ENCODE assay signal across 11 cellular contexts in genomic region chr7:106069471-106070200, GRCh38. TPM values are rescaled to one million over a fixed set of nuclear protein-coding genes. Genes with fewer than 3 reads are reported as not detected.
DNase-seq lines count a peak whose midpoint lies in the region; TF ChIP-seq lines count a peak whose summit lies in the region.
"Had no signal": no experiment of that assay in that cellular context is flagged by ENCODE, and none has a peak within 500 bp of the region (broad histone marks: within the 10 kb centered on the region; RNA-seq: fewer than 3 reads in every experiment).

No MANE protein-coding gene starts in this region.

- peaks cover 54% of the 10 kb centered on the region for H3K4me1 Mint-ChIP-seq in activated naive CD4-positive, alpha-beta T cell treated with anti-CD3 and anti-CD28 coated beads, Interleukin-2, amount 10 ng/mL, durations not matched to agents 7 days and 5 days
- H3K4me1 Mint-ChIP-seq in H9, result peaks cover 17 to 22% of the 10 kb centered on the region in 2 experiments

- no peaks in the 10 kb centered on the region for H3K79me2 ChIP-seq in PC-9 (ENCODE audit: low read depth)
- H3K79me2 ChIP-seq in H9 (ENCODE audit: insufficient read depth, low read length), result no peaks in the 10 kb centered on the region

- H3K36me3 Mint-ChIP-seq in activated naive CD4-positive, alpha-beta T cell treated with anti-CD3 and anti-CD28 coated beads, Interleukin-2, amount 10 ng/mL, durations not matched to agents 7 days and 5 days, result peaks cover 1% of the 10 kb centered on the region
- no peaks in the 10 kb centered on the region for H3K36me3 Mint-ChIP-seq in H9 (ENCODE audit: insufficient read depth in 1 of 3, low read depth in 3 of 3)

- H4K8ac ChIP-seq in H9 (replicated peaks; ENCODE audit: insufficient read length, low read depth, low read length), result no peak overlapping the region

- no peak overlapping the region for H3K4ac ChIP-seq in H9 (ENCODE audit: low read depth, low read length)

- no peak for DNase-seq in activated naive CD4-positive, alpha-beta T cell treated with anti-CD3 and anti-CD28 coated beads, Interleukin-2, amount 10 ng/mL, durations not matched to agents 7 days and 5 days
- no peak for DNase-seq in activated naive CD4-positive, alpha-beta T cell (lab: John Stamatoyannopoulos, UW)
- DNase-seq in PC-9 (no peak), esophagus squamous epithelium (lab: John Stamatoyannopoulos, UW) (no peak), suprapubic skin (ENCODE audit: low spot score in 2 of 2) (no peak), putamen (ENCODE audit: low spot score) (no peak), AG08396 (ENCODE audit: low spot score) (no peak), H9 (no peak)
- DNase-seq: activated T-cell treated with anti-CD3 and anti-CD28 coated beads, Interleukin-2, amount 50 U/mL, for 1 hour; erythroblast; NCI-H1436 had no signal

- no peaks in the 10 kb centered on the region for H3K23me2 ChIP-seq in H9 (ENCODE audit: insufficient read length, low read depth, low read length, poor library complexity, severe bottlenecking)

- H3K36me3 ChIP-seq in PC-9 (ENCODE audit: low read depth), result no peaks in the 10 kb centered on the region
- no peaks in the 10 kb centered on the region for H3K36me3 ChIP-seq in esophagus squamous epithelium
- H3K36me3 ChIP-seq in suprapubic skin, result no peaks in the 10 kb centered on the region

- no peak overlapping the region for H3K27ac ChIP-seq in PC-9
- peak overlapping the region; percentile 82 to 93 (median 90) for H3K27ac ChIP-seq in esophagus squamous epithelium
- H3K27ac ChIP-seq in suprapubic skin, result peak overlapping the region; percentile 81
- no peak overlapping the region for H3K27ac ChIP-seq in H9 (ENCODE audit: insufficient read length, low read depth, low read length)

- no peak overlapping the region for H3K23ac ChIP-seq in H9 (ENCODE audit: insufficient read length, low read depth, low read length)

- H3K9me3 ChIP-seq in PC-9 (ENCODE audit: insufficient read depth, low read depth) (no peaks in the 10 kb centered on the region), esophagus squamous epithelium (no peaks in the 10 kb centered on the region), suprapubic skin (no peaks in the 10 kb centered on the region), H9 (ENCODE audit: control insufficient read depth, low read depth, low read length) (no peaks in the 10 kb centered on the region)

- H2BK20ac ChIP-seq in H9 (ENCODE audit: low read depth, low read length, poor library complexity, severe bottlenecking), result no peak overlapping the region

- no peaks in the 10 kb centered on the region for H3K9me3 Mint-ChIP-seq in activated naive CD4-positive, alpha-beta T cell treated with anti-CD3 and anti-CD28 coated beads, Interleukin-2, amount 10 ng/mL, durations not matched to agents 7 days and 5 days
- no peaks in the 10 kb centered on the region for H3K9me3 Mint-ChIP-seq in H9

- no peak overlapping the region for H3K56ac ChIP-seq in H9 (ENCODE audit: insufficient read length, low read depth, low read length)

- POLR2A ChIA-PET in PC-9 (lab: Charles Lee; ENCODE audit: unreplicated experiment), result no interaction called here

- no peak overlapping the region for H2BK15ac ChIP-seq in H9 (ENCODE audit: low read depth, low read length)

- no peaks in the 10 kb centered on the region for H3K27me3 ChIP-seq in PC-9 (ENCODE audit: insufficient read depth, low read depth)
- no peaks in the 10 kb centered on the region for H3K27me3 ChIP-seq in esophagus squamous epithelium
- no peaks in the 10 kb centered on the region for H3K27me3 ChIP-seq in suprapubic skin
- H3K27me3 ChIP-seq in H9 (ENCODE audit: insufficient read depth, low read length), result no peaks in the 10 kb centered on the region

- CTCF ChIA-PET in activated naive CD4-positive, alpha-beta T cell treated with anti-CD3 and anti-CD28 coated beads, Interleukin-2, amount 10 ng/mL, durations not matched to agents 7 days and 5 days (lab: Charles Lee), result interaction anchor here (1.2 kb wide), 1 partner anchor 12 kb away, joined by 3 read pairs; no protein-coding TSS in a partner anchor
- CTCF ChIA-PET in PC-9 (lab: Charles Lee), result interaction anchor here (0.6 kb wide), 1 partner anchor 335 kb away, joined by 3 read pairs; no protein-coding TSS in a partner anchor

- no peak overlapping the region for H3K9ac ChIP-seq in H9 (ENCODE audit: extremely low read depth, insufficient read length, low read length)

- 56 to 72% methylated on average over 6 to 8 of the region's 9 CpGs for WGBS in esophagus squamous epithelium, 2 donors
- 72% methylated on average over 9 of the region's 9 CpGs for WGBS in suprapubic skin
- no CpG with 5 or more reads among the region's 9 CpGs for WGBS in H9 (ENCODE audit: extremely low coverage, insufficient read length, low lambda C conversion rate)

- H3K4me3 Mint-ChIP-seq in activated naive CD4-positive, alpha-beta T cell treated with anti-CD3 and anti-CD28 coated beads, Interleukin-2, amount 10 ng/mL, durations not matched to agents 7 days and 5 days, result no peak overlapping the region
- no peak overlapping the region for H3K4me3 Mint-ChIP-seq in H9

- intact Hi-C loops in PC-9 (cut with micrococcal nuclease; ENCODE audit: unreplicated experiment) (loop anchor here (1.0 to 5.0 kb wide), 4 partner anchors 11 to 1127 kb away; no protein-coding TSS in a partner anchor), esophagus squamous epithelium (cut with DNase I) (loop anchor here (10.0 kb wide), 1 partner anchor 45 kb away; the partner anchor contains the start of gene SYPL1)

- no peak overlapping the region for H3K18ac ChIP-seq in H9 (ENCODE audit: insufficient read length, low read depth, low read length)

- no TSS peak for BruUV-seq in PC-9 (replicated peaks; lab: Mats Ljungman, UMichigan)

- no peak overlapping the region for H4K91ac ChIP-seq in H9 (ENCODE audit: insufficient read length, low read depth, low read length)

- H4K20me1 ChIP-seq in PC-9 (ENCODE audit: insufficient read depth) (no peaks in the 10 kb centered on the region), H9 (ENCODE audit: control insufficient read depth, insufficient read depth, insufficient read length) (no peaks in the 10 kb centered on the region)

- no peaks in the 10 kb centered on the region for H3K9me2 ChIP-seq in PC-9 (ENCODE audit: insufficient read depth)

- no peak for TF ChIP-seq POLR2A in esophagus squamous epithelium (IDR thresholded peaks at IDR 0.05)
- no peak for TF ChIP-seq POLR2A in suprapubic skin (IDR thresholded peaks at IDR 0.05)

- no peak overlapping the region for H2BK12ac ChIP-seq in H9 (ENCODE audit: insufficient read length, low read depth, low read length)

- 0 out of 2 replicates have a peak overlapping the region, but pooled peaks have one; percentile 20 for H3K4me2 ChIP-seq in PC-9
- no peak overlapping the region for H3K4me2 ChIP-seq in H9 (ENCODE audit: insufficient read depth, insufficient read length, low read length)

- no peak overlapping the region for H2AK5ac ChIP-seq in H9 (ENCODE audit: insufficient read length, low read length)

- no peak for TF ChIP-seq EP300 in suprapubic skin (IDR thresholded peaks at IDR 0.05)

- H3T11ph ChIP-seq in H9 (ENCODE audit: low read length), result no peak overlapping the region

- H3K14ac ChIP-seq in H9 (ENCODE audit: insufficient read depth, low read length), result no peak overlapping the region; the same call in 1 of the 2 replicates

- peaks cover 47% of the 10 kb centered on the region for H3F3A ChIP-seq in PC-9 (ENCODE audit: insufficient read depth, low read depth)

- TF ChIP-seq CTCF in PC-9 (conservative IDR thresholded peaks at IDR 0.05), result no peak
- no peak for TF ChIP-seq CTCF in esophagus squamous epithelium (IDR thresholded peaks at IDR 0.05)
- no peak for TF ChIP-seq CTCF in suprapubic skin (IDR thresholded peaks at IDR 0.05)
- no peak for TF ChIP-seq CTCF in H9 (conservative IDR thresholded peaks at IDR 0.05)

- H3K27ac Mint-ChIP-seq in activated naive CD4-positive, alpha-beta T cell treated with anti-CD3 and anti-CD28 coated beads, Interleukin-2, amount 10 ng/mL, durations not matched to agents 7 days and 5 days, result peak overlapping the region; percentile 58
- H3K27ac Mint-ChIP-seq in H9, result no peak overlapping the region

- H3K4me3 ChIP-seq in PC-9 (no peak overlapping the region), esophagus squamous epithelium (no peak overlapping the region), suprapubic skin (no peak overlapping the region)

- no peak overlapping the region for H2BK5ac ChIP-seq in H9 (ENCODE audit: insufficient read length, low read length)

- no peak overlapping the region for H4K5ac ChIP-seq in H9 (ENCODE audit: insufficient read length, low read depth, low read length)

- no peaks in the 10 kb centered on the region for H3K27me3 Mint-ChIP-seq in activated naive CD4-positive, alpha-beta T cell treated with anti-CD3 and anti-CD28 coated beads, Interleukin-2, amount 10 ng/mL, durations not matched to agents 7 days and 5 days
- H3K27me3 Mint-ChIP-seq in H9 (ENCODE audit: low read depth), result no peaks in the 10 kb centered on the region

- H2AFZ ChIP-seq in PC-9, result no peak overlapping the region
- no peak overlapping the region for H2AFZ ChIP-seq in H9 (ENCODE audit: low read length)

- H3K4me1 ChIP-seq in PC-9 (replicated peaks; ENCODE audit: insufficient read depth) (peaks cover 77% of the 10 kb centered on the region), esophagus squamous epithelium (peaks cover 71 to 100% (median 77%) of the 10 kb centered on the region in 3 donors), suprapubic skin (peaks cover 87% of the 10 kb centered on the region), H9 (ENCODE audit: insufficient read depth, low read length) (no peaks in the 10 kb centered on the region; the same call in 1 of the 2 replicates)

- H3K79me1 ChIP-seq in H9 (ENCODE audit: insufficient read depth, low read depth, low read length, poor library complexity, severe bottlenecking), result no peaks in the 10 kb centered on the region

- no peak overlapping the region for H2BK120ac ChIP-seq in H9 (ENCODE audit: low read depth, low read length, poor library complexity, severe bottlenecking)

RNA-seq across cellular contexts. Expression of gene SYPL1, which starts 42.5 kb away (rescaled TPM):
- total RNA-seq in PC-9 (2021) (83.9 and 102 TPM in 2 replicates), esophagus squamous epithelium (100 to 1,000 TPM; 105 to 170 (median 148) TPM), suprapubic skin (100 to 1,000 TPM in 2 of 4 donors, 10 to 100 TPM in 2; 71.3 to 115 (median 99.3) TPM), H9 (2021) (39.2 and 41.9 TPM in 2 replicates)

Comparison
In these comparisons a context has a peak if more than half of its experiments do, and no peak if none do; other contexts are left out.
1. H3K27ac ChIP-seq: peak in esophagus squamous epithelium (4 of 4) and suprapubic skin (single experiment); none in PC-9 (single experiment) and H9 (single experiment).